8 cellular contexts compared by ENCODE assay signal in the genomic region with DNA sequence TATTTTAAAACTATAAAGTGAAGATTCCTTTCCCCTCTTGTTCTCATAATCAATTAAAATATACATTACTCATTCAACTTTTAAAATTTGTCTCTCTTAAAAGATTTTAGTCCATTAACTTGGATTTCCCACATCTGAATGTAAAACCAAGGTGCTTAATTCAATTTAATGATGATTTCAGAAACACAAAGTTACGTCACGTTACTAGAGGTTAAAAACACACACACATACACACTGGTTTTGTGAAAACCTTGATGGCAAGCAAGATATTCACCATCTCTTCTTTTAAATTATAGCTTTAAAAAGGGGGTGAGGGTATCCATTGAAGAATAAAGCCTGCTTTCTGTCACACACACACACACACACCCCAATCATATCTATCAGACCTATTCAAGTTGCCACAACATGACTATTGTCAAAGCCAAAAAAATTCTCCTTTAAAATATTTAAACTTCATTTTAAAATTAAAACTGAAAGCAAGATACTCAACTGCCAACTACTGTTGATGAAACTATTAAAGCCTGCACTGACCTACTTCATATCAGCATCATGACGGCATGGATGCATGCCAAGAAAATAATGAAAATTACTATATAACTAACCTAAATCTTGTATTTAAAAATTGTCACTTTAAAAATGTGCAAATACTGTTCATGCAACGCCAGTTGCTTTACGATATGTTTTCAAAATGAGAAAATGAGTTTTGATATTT. TPM values are rescaled to one million over a fixed set of nuclear protein-coding genes. Genes with fewer than 3 reads are reported as not detected.
DNase-seq lines count a peak whose midpoint lies in the region; TF ChIP-seq lines count a peak whose summit lies in the region.

No MANE protein-coding gene starts in this region.

- peak; percentile 2 for DNase-seq in DMS79 treated with DMSO at 0.1 percent for 48 hours (lab: John Stamatoyannopoulos, UW)
- DNase-seq in DMS79 (lab: John Stamatoyannopoulos, UW) = no peak
- peak; percentile 56 for DNase-seq in OCI-M1 (lab: John Stamatoyannopoulos, UW)
- no peak for DNase-seq in endothelial cell (ENCODE audit: low spot score)
- no peak for DNase-seq in retinal pigment epithelial cell (ENCODE audit: low read depth)
- no peak for DNase-seq in NCI-H2196 treated with DMSO at 0.1 percent for 48 hours (lab: John Stamatoyannopoulos, UW; ENCODE audit: unreplicated experiment)
- DNase-seq in kidney tubule cell (ENCODE audit: low spot score) = no peak
- no peak for DNase-seq in GM10248 (ENCODE audit: extremely low spot score)

- peaks cover 17% of the 10 kb centered on the region for H3K4me1 Mint-ChIP-seq in endothelial cell (ENCODE audit: unreplicated experiment)

- H3K27ac Mint-ChIP-seq in endothelial cell (ENCODE audit: unreplicated experiment) = no peak overlapping the region

- POLR2A ChIA-PET in GM10248 (lab: Yijun Ruan, JAX) = no interaction called here

- CTCF ChIA-PET in GM10248 (lab: Yijun Ruan, JAX) = no interaction called here

- H3K4me3 ChIP-seq in retinal pigment epithelial cell (ENCODE audit: low read length) = peak overlapping the region; percentile 63

- peaks cover 3% of the 10 kb centered on the region for H3K36me3 Mint-ChIP-seq in endothelial cell (ENCODE audit: low read depth, unreplicated experiment)

- TF ChIP-seq CTCF in endothelial cell (IDR thresholded peaks at IDR 0.05; ENCODE audit: unreplicated experiment) (no peak), retinal pigment epithelial cell (conservative IDR thresholded peaks at IDR 0.05; ENCODE audit: low read depth, low read length) (no peak), GM10248 (IDR thresholded peaks at IDR 0.05; ENCODE audit: control extremely low read depth, extremely low read depth, low read depth, missing control alignments) (no peak)

- peaks cover 5% of the 10 kb centered on the region for H3K27me3 Mint-ChIP-seq in endothelial cell (ENCODE audit: unreplicated experiment)

- peak overlapping the region; percentile 98 for H3K4me3 Mint-ChIP-seq in endothelial cell (ENCODE audit: unreplicated experiment)

- no peaks in the 10 kb centered on the region for H3K9me3 Mint-ChIP-seq in endothelial cell (ENCODE audit: unreplicated experiment)

RNA-seq across cellular contexts. Expression of a gene that starts 2.1 kb away (rescaled TPM):
- total RNA-seq in endothelial cell (ENCODE audit: unreplicated experiment) = 37.7 TPM

Comparison
In these comparisons a context has a peak if more than half of its experiments do, and no peak if none do; other contexts are left out.
1. DNase-seq: peak in DMS79 treated with DMSO at 0.1 percent for 48 hours (single experiment) and OCI-M1 (single experiment); none in DMS79 (single experiment), endothelial cell (single experiment), retinal pigment epithelial cell (single experiment), NCI-H2196 treated with DMSO at 0.1 percent for 48 hours (single experiment), kidney tubule cell (single experiment) and GM10248 (single experiment).